Comparison of ENCODE assay signal across 14 cellular contexts in genomic region chr1:184428604-184429003, GRCh38.
"Had no signal": no experiment of that assay in that cellular context is flagged by ENCODE, and none has a peak within 500 bp of the region (broad histone marks: within the 10 kb centered on the region; RNA-seq: fewer than 3 reads in every experiment).

No MANE protein-coding gene starts in this region.

- H3K4me3 ChIP-seq: hepatocyte, lower lobe of right lung had no signal

- H3K27ac Mint-ChIP-seq: activated CD4-positive, alpha-beta T cell treated with anti-CD3 and anti-CD28 coated beads for 36 hours; activated naive CD4-positive, alpha-beta T cell treated with anti-CD3 and anti-CD28 coated beads for 36 hours; mesothelial cell of epicardium; progenitor cell of endocrine pancreas had no signal

- H3K4me1 Mint-ChIP-seq: activated CD4-positive, alpha-beta T cell treated with anti-CD3 and anti-CD28 coated beads for 36 hours had no signal

- DNase-seq: activated CD4-positive, alpha-beta T cell treated with anti-CD3 and anti-CD28 coated beads for 36 hours; activated CD4-positive, alpha-beta T cell treated with anti-CD3 and anti-CD28 coated beads, Interleukin-2, amount 50 U/mL, for 48 hours; activated naive CD4-positive, alpha-beta T cell treated with anti-CD3 and anti-CD28 coated beads for 36 hours; cortex of kidney; lower lobe of right lung; stimulated activated CD4-positive, alpha-beta T cell treated with anti-CD3 and anti-CD28 coated beads, Interleukin-12 subunit alpha, Interleukin-12 subunit beta, amount 100 ng/mL, for 4 hours; stimulated activated CD4-positive, alpha-beta T cell treated with anti-CD3 and anti-CD28 coated beads, Interleukin-1b, Interleukin-23, amount 100 ng/mL, for 48 hours; stimulated activated CD8-positive, alpha-beta memory T cell treated with anti-CD3 and anti-CD28 coated beads, Interleukin-4, amount 100 ng/mL, for 48 hours; stimulated activated naive CD4-positive, alpha-beta T cell had no signal

- H3K4me3 Mint-ChIP-seq: activated CD4-positive, alpha-beta T cell treated with anti-CD3 and anti-CD28 coated beads for 36 hours; activated naive CD4-positive, alpha-beta T cell treated with anti-CD3 and anti-CD28 coated beads for 36 hours; central memory CD8-positive, alpha-beta T cell; mesothelial cell of epicardium had no signal

- H3K9me3 Mint-ChIP-seq: activated naive CD4-positive, alpha-beta T cell treated with anti-CD3 and anti-CD28 coated beads for 36 hours; central memory CD8-positive, alpha-beta T cell had no signal

- ATAC-seq: activated CD4-positive, alpha-beta T cell treated with anti-CD3 and anti-CD28 coated beads for 36 hours; esophagus mucosa had no signal

- H3K27me3 Mint-ChIP-seq: central memory CD8-positive, alpha-beta T cell had no signal
